7 cellular contexts compared by ENCODE assay signal in genomic region chr1:205630241-205630640, GRCh38. TPM values are rescaled to one million over a fixed set of nuclear protein-coding genes. Genes with fewer than 3 reads are reported as not detected.
DNase-seq lines count a peak whose midpoint lies in the region; ATAC-seq and TF ChIP-seq lines count a peak whose summit lies in the region.

No MANE protein-coding gene starts in this region.

- no peaks in the 10 kb centered on the region for H3K36me3 Mint-ChIP-seq in WTC11
- peaks cover 65% of the 10 kb centered on the region for H3K36me3 Mint-ChIP-seq in stimulated activated effector memory CD8-positive, alpha-beta T cell treated with anti-CD3 and anti-CD28 coated beads, Interleukin-12 subunit alpha, Interleukin-12 subunit beta, amount 100 ng/mL, for 72 hours

- H3K4me3 Mint-ChIP-seq in WTC11 = peak overlapping the region; percentile 96
- H3K4me3 Mint-ChIP-seq in stimulated activated effector memory CD8-positive, alpha-beta T cell treated with anti-CD3 and anti-CD28 coated beads, Interleukin-12 subunit alpha, Interleukin-12 subunit beta, amount 100 ng/mL, for 72 hours = peak overlapping the region; percentile 84

- no peaks in the 10 kb centered on the region for H3K27me3 Mint-ChIP-seq in WTC11 (ENCODE audit: low read depth)

- POLR2A ChIA-PET in WTC11 (lab: Charles Lee) = no interaction called here

- ATAC-seq in WTC11 (no peak), GM19328 (IDR thresholded peaks at IDR 0.05; ENCODE audit: unreplicated experiment) (no peak), sciatic nerve (no peak)
- no peak for ATAC-seq in stimulated activated effector memory CD8-positive, alpha-beta T cell treated with anti-CD3 and anti-CD28 coated beads, Interleukin-12 subunit alpha, Interleukin-12 subunit beta, amount 100 ng/mL, for 72 hours

- peak overlapping the region; percentile 54 for H3K4me3 ChIP-seq in HFF-Myc (replicated peaks; ENCODE audit: low read depth, low read length)

- CTCF ChIA-PET in WTC11 (lab: Charles Lee) = interaction anchor here (0.9 to 3.1 kb wide), 7 partner anchors 15 to 347 kb away, joined by 3 to 76 read pairs (median 7); no protein-coding TSS in a partner anchor

- H3K4me1 Mint-ChIP-seq in WTC11 = peaks cover 33% of the 10 kb centered on the region
- H3K4me1 Mint-ChIP-seq in stimulated activated effector memory CD8-positive, alpha-beta T cell treated with anti-CD3 and anti-CD28 coated beads, Interleukin-12 subunit alpha, Interleukin-12 subunit beta, amount 100 ng/mL, for 72 hours = peaks cover 42% of the 10 kb centered on the region

- TF ChIP-seq CTCF in HFF-Myc (IDR thresholded peaks at IDR 0.05; ENCODE audit: low read depth, low read length, missing control alignments) (no peak), WTC11 (IDR thresholded peaks at IDR 0.05) (no peak)

- DNase-seq in HFF-Myc (ENCODE audit: extremely low read depth, low read depth) = no peak
- DNase-seq in WTC11 (ENCODE audit: low spot score) = no peak
- peak; percentile 25 for DNase-seq in glomerular visceral epithelial cell (ENCODE audit: extremely low spot score)
- DNase-seq in stimulated activated effector memory CD8-positive, alpha-beta T cell treated with anti-CD3 and anti-CD28 coated beads, Interleukin-12 subunit alpha, Interleukin-12 subunit beta, amount 100 ng/mL, for 72 hours (ENCODE audit: low spot score in 2 of 2) = no peak
- DNase-seq in HK-2 (ENCODE audit: unreplicated experiment) = no peak
- DNase-seq in sciatic nerve (ENCODE audit: low spot score) = no peak

- peak overlapping the region; percentile 100 for H3K27ac Mint-ChIP-seq in WTC11
- H3K27ac Mint-ChIP-seq in stimulated activated effector memory CD8-positive, alpha-beta T cell treated with anti-CD3 and anti-CD28 coated beads, Interleukin-12 subunit alpha, Interleukin-12 subunit beta, amount 100 ng/mL, for 72 hours = peak overlapping the region; percentile 94

- H3K9me3 Mint-ChIP-seq in WTC11 = no peaks in the 10 kb centered on the region
- no peaks in the 10 kb centered on the region for H3K9me3 Mint-ChIP-seq in stimulated activated effector memory CD8-positive, alpha-beta T cell treated with anti-CD3 and anti-CD28 coated beads, Interleukin-12 subunit alpha, Interleukin-12 subunit beta, amount 100 ng/mL, for 72 hours

- intact Hi-C loops in sciatic nerve (cut with DNase I) = no loop called here

TF ChIP-seq in WTC11, 78 proteins besides CTCF, POLR2A, EP300 and RAD21:
- TF ChIP-seq ZBTB43 (CRISPR knock-in tag; IDR thresholded peaks at IDR 0.05) (no peak), TP53 (CRISPR knock-in tag; IDR thresholded peaks at IDR 0.05) (no peak), ELF4 (CRISPR knock-in tag; IDR thresholded peaks at IDR 0.05; ENCODE audit: low read depth) (no peak), ZNF512 (CRISPR knock-in tag; IDR thresholded peaks at IDR 0.05; ENCODE audit: borderline replicate concordance) (no peak), ATF3 (CRISPR knock-in tag; conservative IDR thresholded peaks at IDR 0.05) (no peak), JUN (CRISPR knock-in tag; IDR thresholded peaks at IDR 0.05) (no peak), HMGA2 (CRISPR knock-in tag; IDR thresholded peaks at IDR 0.05) (no peak), GABPB1 (CRISPR knock-in tag; IDR thresholded peaks at IDR 0.05) (no peak), NR1H2 (CRISPR knock-in tag; IDR thresholded peaks at IDR 0.05) (no peak), ZNF532 (CRISPR knock-in tag; IDR thresholded peaks at IDR 0.05; ENCODE audit: borderline replicate concordance) (no peak)

RNA-seq across cellular contexts. Expression of gene ELK4, which starts 1.6 kb away (rescaled TPM):
- total RNA-seq in WTC11 (2021) = 34.4 to 39.0 TPM (median 37.5 TPM) in 3 replicates
- total RNA-seq in sciatic nerve = 72.1 TPM

RNA-seq across cellular contexts. Expression of gene SLC45A3, which starts 50.1 kb away (rescaled TPM):
- 14.8 to 15.2 TPM (median 15.0 TPM) in 3 replicates for total RNA-seq in WTC11 (2021)
- 1.3 TPM for total RNA-seq in sciatic nerve
